8 cellular contexts compared by ENCODE assay signal in genomic region chr3:87082806-87083440, GRCh38.
DNase-seq lines count a peak whose midpoint lies in the region; ATAC-seq, FAIRE-seq and TF ChIP-seq lines count a peak whose summit lies in the region.

No MANE protein-coding gene starts in this region.

- H3K27ac ChIP-seq in A549 (0 out of 6 replicates have a peak overlapping the region, but pooled peaks of 1 of the 2 experiments have one; percentile 5), vagina (no peak overlapping the region)

- in situ Hi-C loops in GM13977 (cut with MboI; ENCODE audit: low pct_unique_long_range_greater_than_20kb, low sequenced_read_pairs, unreplicated experiment), result no loop called here
- in situ Hi-C loops in T47D (cut with HindIII; ENCODE audit: low pct_unique_long_range_greater_than_20kb, low sequenced_read_pairs), result no loop called here

- DNase-seq in A549 (ENCODE audit: low read depth in 1 of 2, low spot score in 1 of 2) (peak; percentile 51 to 81), GM13977 (ENCODE audit: low spot score) (peak; percentile 48), NCI-H345 (lab: John Stamatoyannopoulos, UW) (peak; percentile 57), T47D (ENCODE audit: low read depth in 1 of 2, low spot score in 1 of 2) (peak; percentile 42 to 74), left colon (no peak), vagina (ENCODE audit: extremely low spot score in 2 of 2) (no peak), occipital lobe (lab: John Stamatoyannopoulos, UW) (no peak)

- no peak for TF ChIP-seq POLR2A in A549 (IDR thresholded peaks at IDR 0.05; ENCODE audit: low read length)
- no peak for TF ChIP-seq POLR2A in vagina (IDR thresholded peaks at IDR 0.05)

- peak; percentile 94 to 99 for ATAC-seq in A549
- peak; percentile 72 for ATAC-seq in HG03066 (IDR thresholded peaks at IDR 0.05; ENCODE audit: low read depth, unreplicated experiment)
- ATAC-seq in left colon, result peak; percentile 75

- no peak for TF ChIP-seq EP300 in A549 (IDR thresholded peaks at IDR 0.05)

- no peaks in the 10 kb centered on the region for H3K9me3 ChIP-seq in A549
- no peaks in the 10 kb centered on the region for H3K9me3 ChIP-seq in vagina

- peak; percentile 96 for FAIRE-seq in A549 (lab: Jason Lieb, UNC)

- POLR2A ChIA-PET in A549 (lab: Yijun Ruan, JAX), result no interaction called here

- TF ChIP-seq CTCF in A549 (IDR thresholded peaks at IDR 0.05) (peak; percentile 84), GM13977 (IDR thresholded peaks at IDR 0.05; ENCODE audit: extremely low read depth, insufficient read depth, missing control alignments) (peak; percentile 57), vagina (IDR thresholded peaks at IDR 0.05) (peak; percentile 30 to 46 (median 38))

- H3K4me2 ChIP-seq in A549, result peak overlapping the region; percentile 41; the same call in 2 of the 3 replicates

- WGBS in A549 (ENCODE audit: missing lambda C conversion rate), result 19% methylated on average over 6 of the region's 6 CpGs

- H3K27me3 ChIP-seq in vagina, result no peaks in the 10 kb centered on the region

- H3K4me1 ChIP-seq in A549 (no peaks in the 10 kb centered on the region; the same call in 2 of the 3 replicates), vagina (no peaks in the 10 kb centered on the region)

- no peaks in the 10 kb centered on the region for H3K36me3 ChIP-seq in vagina

- H3K4me3 ChIP-seq in A549, result no peak overlapping the region
- no peak overlapping the region for H3K4me3 ChIP-seq in vagina

- intact Hi-C loops in left colon (cut with DNase I, micrococcal nuclease) (loop anchor here in 1 of 2 donors (2.0 to 10.0 kb wide), 2 partner anchors 118 to 308 kb away; no protein-coding TSS in a partner anchor), vagina (cut with DNase I) (loop anchor here (10.0 kb wide), 1 partner anchor 308 kb away; no protein-coding TSS in a partner anchor)

- CTCF ChIA-PET in A549 (lab: Yijun Ruan, JAX), result interaction anchor here (0.6 to 4.9 kb wide), 59 partner anchors 8 to 928 kb away, joined by 3 to 54 read pairs (median 4); partner anchors contain the start of genes CHMP2B and VGLL3

- peak; percentile 91 to 95 for TF ChIP-seq RAD21 in A549 (conservative IDR thresholded peaks at IDR 0.05 in 1 of 2, IDR thresholded peaks at IDR 0.05 in 1 of 2)

TF ChIP-seq in A549, 52 proteins besides CTCF, POLR2A, EP300 and RAD21:
- no peak for TF ChIP-seq POLR2AphosphoS2 (conservative IDR thresholded peaks at IDR 0.05; ENCODE audit: low read length)
- peak; percentile 96 for TF ChIP-seq SMC3 (IDR thresholded peaks at IDR 0.05)
- no peak for TF ChIP-seq SREBF2 (IDR thresholded peaks at IDR 0.05)
- TF ChIP-seq ZNF302 (CRISPR knock-in tag; IDR thresholded peaks at IDR 0.05), result no peak

Comparison
In these comparisons a context has a peak if more than half of its experiments do, and no peak if none do; other contexts are left out.
1. DNase-seq: peak in A549 (2 of 2), GM13977 (single experiment), NCI-H345 (single experiment) and T47D (2 of 2); none in left colon (0 of 2), vagina (0 of 2) and occipital lobe (single experiment).
2. Peak in every context shown above with its lines, with median percentiles within 50 percentile points of each other: ATAC-seq and CTCF ChIP-seq.